In the genomic region with DNA sequence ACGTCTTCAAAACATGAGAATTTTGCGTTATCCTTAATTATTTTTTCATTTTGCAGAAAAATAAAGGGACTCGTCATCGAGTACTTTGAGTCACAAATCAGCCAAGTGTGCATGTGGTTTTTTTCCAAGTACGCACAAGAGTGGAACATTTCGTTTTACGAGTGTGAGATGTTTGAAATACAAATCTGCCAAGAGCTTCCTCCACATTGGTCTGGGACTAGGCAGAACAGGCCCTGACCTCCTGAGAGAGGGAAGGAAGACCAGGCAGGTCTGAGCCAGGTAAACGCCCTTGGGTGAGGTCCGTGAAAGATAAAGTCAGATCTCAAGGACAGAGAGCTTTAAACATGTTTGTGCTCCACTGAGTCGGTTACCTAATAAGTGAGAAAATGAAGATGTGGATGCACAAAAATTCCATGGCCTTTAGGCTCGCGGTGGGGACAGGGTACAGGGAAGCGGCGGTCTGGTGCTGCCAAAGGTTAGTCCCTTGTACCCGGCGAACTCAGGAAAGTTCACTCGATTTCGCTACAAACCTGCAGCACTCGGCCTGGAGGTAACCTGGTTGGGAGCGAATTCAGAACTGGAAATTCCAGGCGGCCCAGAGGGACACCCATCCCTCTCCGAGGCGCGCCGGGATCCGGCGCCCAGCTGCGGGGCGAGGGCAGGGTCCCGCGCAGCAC, we compare ENCODE assay signal across 1 cellular context.
TF ChIP-seq lines count a peak whose summit lies in the region.

No MANE protein-coding gene starts in this region.

TF ChIP-seq in GM23338, 12 proteins besides CTCF, POLR2A, EP300 and RAD21 (continued from another document):
- TF ChIP-seq, protein P1, sequence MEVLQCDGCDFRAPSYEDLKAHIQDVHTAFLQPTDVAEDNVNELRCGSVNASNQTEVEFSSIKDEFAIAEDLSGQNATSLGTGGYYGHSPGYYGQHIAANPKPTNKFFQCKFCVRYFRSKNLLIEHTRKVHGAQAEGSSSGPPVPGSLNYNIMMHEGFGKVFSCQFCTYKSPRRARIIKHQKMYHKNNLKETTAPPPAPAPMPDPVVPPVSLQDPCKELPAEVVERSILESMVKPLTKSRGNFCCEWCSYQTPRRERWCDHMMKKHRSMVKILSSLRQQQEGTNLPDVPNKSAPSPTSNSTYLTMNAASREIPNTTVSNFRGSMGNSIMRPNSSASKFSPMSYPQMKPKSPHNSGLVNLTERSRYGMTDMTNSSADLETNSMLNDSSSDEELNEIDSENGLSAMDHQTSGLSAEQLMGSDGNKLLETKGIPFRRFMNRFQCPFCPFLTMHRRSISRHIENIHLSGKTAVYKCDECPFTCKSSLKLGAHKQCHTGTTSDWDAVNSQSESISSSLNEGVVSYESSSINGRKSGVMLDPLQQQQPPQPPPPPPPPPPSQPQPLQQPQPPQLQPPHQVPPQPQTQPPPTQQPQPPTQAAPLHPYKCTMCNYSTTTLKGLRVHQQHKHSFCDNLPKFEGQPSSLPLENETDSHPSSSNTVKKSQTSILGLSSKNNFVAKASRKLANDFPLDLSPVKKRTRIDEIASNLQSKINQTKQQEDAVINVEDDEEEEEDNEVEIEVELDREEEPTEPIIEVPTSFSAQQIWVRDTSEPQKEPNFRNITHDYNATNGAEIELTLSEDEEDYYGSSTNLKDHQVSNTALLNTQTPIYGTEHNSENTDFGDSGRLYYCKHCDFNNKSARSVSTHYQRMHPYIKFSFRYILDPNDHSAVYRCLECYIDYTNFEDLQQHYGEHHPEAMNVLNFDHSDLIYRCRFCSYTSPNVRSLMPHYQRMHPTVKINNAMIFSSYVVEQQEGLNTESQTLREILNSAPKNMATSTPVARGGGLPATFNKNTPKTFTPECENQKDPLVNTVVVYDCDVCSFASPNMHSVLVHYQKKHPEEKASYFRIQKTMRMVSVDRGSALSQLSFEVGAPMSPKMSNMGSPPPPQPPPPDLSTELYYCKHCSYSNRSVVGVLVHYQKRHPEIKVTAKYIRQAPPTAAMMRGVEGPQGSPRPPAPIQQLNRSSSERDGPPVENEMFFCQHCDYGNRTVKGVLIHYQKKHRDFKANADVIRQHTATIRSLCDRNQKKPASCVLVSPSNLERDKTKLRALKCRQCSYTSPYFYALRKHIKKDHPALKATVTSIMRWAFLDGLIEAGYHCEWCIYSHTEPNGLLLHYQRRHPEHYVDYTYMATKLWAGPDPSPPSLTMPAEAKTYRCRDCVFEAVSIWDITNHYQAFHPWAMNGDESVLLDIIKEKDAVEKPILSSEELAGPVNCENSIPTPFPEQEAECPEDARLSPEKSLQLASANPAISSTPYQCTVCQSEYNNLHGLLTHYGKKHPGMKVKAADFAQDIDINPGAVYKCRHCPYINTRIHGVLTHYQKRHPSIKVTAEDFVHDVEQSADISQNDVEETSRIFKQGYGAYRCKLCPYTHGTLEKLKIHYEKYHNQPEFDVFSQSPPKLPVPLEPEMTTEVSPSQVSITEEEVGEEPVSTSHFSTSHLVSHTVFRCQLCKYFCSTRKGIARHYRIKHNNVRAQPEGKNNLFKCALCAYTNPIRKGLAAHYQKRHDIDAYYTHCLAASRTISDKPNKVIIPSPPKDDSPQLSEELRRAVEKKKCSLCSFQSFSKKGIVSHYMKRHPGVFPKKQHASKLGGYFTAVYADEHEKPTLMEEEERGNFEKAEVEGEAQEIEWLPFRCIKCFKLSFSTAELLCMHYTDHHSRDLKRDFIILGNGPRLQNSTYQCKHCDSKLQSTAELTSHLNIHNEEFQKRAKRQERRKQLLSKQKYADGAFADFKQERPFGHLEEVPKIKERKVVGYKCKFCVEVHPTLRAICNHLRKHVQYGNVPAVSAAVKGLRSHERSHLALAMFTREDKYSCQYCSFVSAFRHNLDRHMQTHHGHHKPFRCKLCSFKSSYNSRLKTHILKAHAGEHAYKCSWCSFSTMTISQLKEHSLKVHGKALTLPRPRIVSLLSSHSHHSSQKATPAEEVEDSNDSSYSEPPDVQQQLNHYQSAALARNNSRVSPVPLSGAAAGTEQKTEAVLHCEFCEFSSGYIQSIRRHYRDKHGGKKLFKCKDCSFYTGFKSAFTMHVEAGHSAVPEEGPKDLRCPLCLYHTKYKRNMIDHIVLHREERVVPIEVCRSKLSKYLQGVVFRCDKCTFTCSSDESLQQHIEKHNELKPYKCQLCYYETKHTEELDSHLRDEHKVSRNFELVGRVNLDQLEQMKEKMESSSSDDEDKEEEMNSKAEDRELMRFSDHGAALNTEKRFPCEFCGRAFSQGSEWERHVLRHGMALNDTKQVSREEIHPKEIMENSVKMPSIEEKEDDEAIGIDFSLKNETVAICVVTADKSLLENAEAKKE (CRISPR knock-in tag; IDR thresholded peaks at IDR 0.05) = no peak
- TF ChIP-seq ZNF114 (CRISPR knock-in tag; IDR thresholded peaks at IDR 0.05) (no peak), CREB1 (CRISPR knock-in tag; IDR thresholded peaks at IDR 0.05; ENCODE audit: low read depth) (no peak), ZNF331 (CRISPR knock-in tag; IDR thresholded peaks at IDR 0.05; ENCODE audit: low read depth) (no peak), NANOG (IDR thresholded peaks at IDR 0.05; ENCODE audit: borderline replicate concordance) (no peak), JUNB (IDR thresholded peaks at IDR 0.05; ENCODE audit: unreplicated experiment) (no peak)
- TF ChIP-seq, protein P2, sequence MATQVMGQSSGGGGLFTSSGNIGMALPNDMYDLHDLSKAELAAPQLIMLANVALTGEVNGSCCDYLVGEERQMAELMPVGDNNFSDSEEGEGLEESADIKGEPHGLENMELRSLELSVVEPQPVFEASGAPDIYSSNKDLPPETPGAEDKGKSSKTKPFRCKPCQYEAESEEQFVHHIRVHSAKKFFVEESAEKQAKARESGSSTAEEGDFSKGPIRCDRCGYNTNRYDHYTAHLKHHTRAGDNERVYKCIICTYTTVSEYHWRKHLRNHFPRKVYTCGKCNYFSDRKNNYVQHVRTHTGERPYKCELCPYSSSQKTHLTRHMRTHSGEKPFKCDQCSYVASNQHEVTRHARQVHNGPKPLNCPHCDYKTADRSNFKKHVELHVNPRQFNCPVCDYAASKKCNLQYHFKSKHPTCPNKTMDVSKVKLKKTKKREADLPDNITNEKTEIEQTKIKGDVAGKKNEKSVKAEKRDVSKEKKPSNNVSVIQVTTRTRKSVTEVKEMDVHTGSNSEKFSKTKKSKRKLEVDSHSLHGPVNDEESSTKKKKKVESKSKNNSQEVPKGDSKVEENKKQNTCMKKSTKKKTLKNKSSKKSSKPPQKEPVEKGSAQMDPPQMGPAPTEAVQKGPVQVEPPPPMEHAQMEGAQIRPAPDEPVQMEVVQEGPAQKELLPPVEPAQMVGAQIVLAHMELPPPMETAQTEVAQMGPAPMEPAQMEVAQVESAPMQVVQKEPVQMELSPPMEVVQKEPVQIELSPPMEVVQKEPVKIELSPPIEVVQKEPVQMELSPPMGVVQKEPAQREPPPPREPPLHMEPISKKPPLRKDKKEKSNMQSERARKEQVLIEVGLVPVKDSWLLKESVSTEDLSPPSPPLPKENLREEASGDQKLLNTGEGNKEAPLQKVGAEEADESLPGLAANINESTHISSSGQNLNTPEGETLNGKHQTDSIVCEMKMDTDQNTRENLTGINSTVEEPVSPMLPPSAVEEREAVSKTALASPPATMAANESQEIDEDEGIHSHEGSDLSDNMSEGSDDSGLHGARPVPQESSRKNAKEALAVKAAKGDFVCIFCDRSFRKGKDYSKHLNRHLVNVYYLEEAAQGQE (IDR thresholded peaks at IDR 0.05; ENCODE audit: unreplicated experiment) = no peak
